In genomic region chr21:35170818-35171217, GRCh38 we compare ENCODE assay signal across 16 cellular contexts.
DNase-seq lines count a peak whose midpoint lies in the region; ATAC-seq and TF ChIP-seq lines count a peak whose summit lies in the region.
"Had no signal": no experiment of that assay in that cellular context is flagged by ENCODE, and none has a peak within 500 bp of the region (broad histone marks: within the 10 kb centered on the region; RNA-seq: fewer than 3 reads in every experiment).

No MANE protein-coding gene starts in this region.

- DNase-seq in activated naive CD4-positive, alpha-beta T cell treated with anti-CD3 and anti-CD28 coated beads for 36 hours: no peak
- DNase-seq in activated naive CD4-positive, alpha-beta T cell treated with anti-CD3 and anti-CD28 coated beads, Interleukin-2, amount 50 U/mL, for 72 hours (ENCODE audit: low spot score in 2 of 2): no peak
- DNase-seq in Karpas-422 (no peak), foreskin keratinocyte (no peak), NCI-H774 (lab: John Stamatoyannopoulos, UW) (no peak)
- DNase-seq: CD4-positive, CD25-positive, alpha-beta regulatory T cell; H7; MM.1S; NCI-H1048; NCI-H1417 treated with DMSO at 0.1 percent for 48 hours; NCI-H187 treated with DMSO at 0.1 percent for 48 hours; NCI-H2107; Peyer's patch had no signal

- H3K27me3 ChIP-seq in BLaER1: no peaks in the 10 kb centered on the region
- H3K27me3 ChIP-seq in Karpas-422 (ENCODE audit: low read length): no peaks in the 10 kb centered on the region
- no peaks in the 10 kb centered on the region for H3K27me3 ChIP-seq in foreskin keratinocyte
- H3K27me3 ChIP-seq: Peyer's patch had no signal

- no peaks in the 10 kb centered on the region for H3K27me3 Mint-ChIP-seq in activated naive CD4-positive, alpha-beta T cell treated with anti-CD3 and anti-CD28 coated beads for 36 hours (ENCODE audit: low read depth)

- no peaks in the 10 kb centered on the region for H3K79me2 ChIP-seq in Karpas-422 (ENCODE audit: low read length)

- H3K4me2 ChIP-seq in BLaER1: peak overlapping the region; percentile 68
- peak overlapping the region; percentile 45 for H3K4me2 ChIP-seq in Karpas-422 (ENCODE audit: low read depth, low read length, poor library complexity, severe bottlenecking)

- H4K20me1 ChIP-seq in BLaER1: no peaks in the 10 kb centered on the region
- no peaks in the 10 kb centered on the region for H4K20me1 ChIP-seq in Karpas-422 (ENCODE audit: insufficient read depth, low read depth, low read length)

- CTCF ChIA-PET in activated naive CD4-positive, alpha-beta T cell treated with anti-CD3 and anti-CD28 coated beads for 36 hours (lab: Charles Lee): interaction anchor here (1.3 kb wide), 1 partner anchor 11 kb away, joined by 5 read pairs; no protein-coding TSS in a partner anchor

- H2AFZ ChIP-seq in Karpas-422 (ENCODE audit: low read length): no peak overlapping the region

- no peak for TF ChIP-seq CTCF in foreskin keratinocyte (conservative IDR thresholded peaks at IDR 0.05)

- H3K9me3 Mint-ChIP-seq in activated naive CD4-positive, alpha-beta T cell treated with anti-CD3 and anti-CD28 coated beads for 36 hours: no peaks in the 10 kb centered on the region
- H3K9me3 Mint-ChIP-seq in activated naive CD4-positive, alpha-beta T cell treated with anti-CD3 and anti-CD28 coated beads, Interleukin-2, amount 50 U/mL, for 72 hours: peaks cover 7 to 32% of the 10 kb centered on the region in 2 donors

- H3K36me3 ChIP-seq in BLaER1: no peaks in the 10 kb centered on the region
- no peaks in the 10 kb centered on the region for H3K36me3 ChIP-seq in Karpas-422 (ENCODE audit: insufficient read depth, low read length)
- H3K36me3 ChIP-seq: Peyer's patch had no signal

- no peaks in the 10 kb centered on the region for H3K9me2 ChIP-seq in Karpas-422 (replicated peaks; ENCODE audit: insufficient read depth, low read length)

- peaks cover 32% of the 10 kb centered on the region for H3K4me1 Mint-ChIP-seq in activated naive CD4-positive, alpha-beta T cell treated with anti-CD3 and anti-CD28 coated beads for 36 hours (ENCODE audit: low read depth)

- H3K4me3 ChIP-seq in BLaER1 (no peak overlapping the region), Karpas-422 (ENCODE audit: low read length) (no peak overlapping the region)
- H3K4me3 ChIP-seq: Peyer's patch had no signal

- ATAC-seq in activated naive CD4-positive, alpha-beta T cell treated with anti-CD3 and anti-CD28 coated beads, Interleukin-2, amount 50 U/mL, for 72 hours: no peak
- ATAC-seq in foreskin keratinocyte: no peak
- no peak for ATAC-seq in GM18907 (IDR thresholded peaks at IDR 0.05; ENCODE audit: unreplicated experiment)
- ATAC-seq: SK-N-SH treated with all-trans-retinoic acid at 6 μM for 48 hours had no signal

- H3K27ac Mint-ChIP-seq in activated naive CD4-positive, alpha-beta T cell treated with anti-CD3 and anti-CD28 coated beads for 36 hours: peak overlapping the region; percentile 27
- no peak overlapping the region for H3K27ac Mint-ChIP-seq in activated naive CD4-positive, alpha-beta T cell treated with anti-CD3 and anti-CD28 coated beads, Interleukin-2, amount 50 U/mL, for 72 hours

- no peaks in the 10 kb centered on the region for H3K36me3 Mint-ChIP-seq in activated naive CD4-positive, alpha-beta T cell treated with anti-CD3 and anti-CD28 coated beads for 36 hours (ENCODE audit: low read depth)
- H3K36me3 Mint-ChIP-seq in activated naive CD4-positive, alpha-beta T cell treated with anti-CD3 and anti-CD28 coated beads, Interleukin-2, amount 50 U/mL, for 72 hours: peaks cover 0 to 21% of the 10 kb centered on the region in 2 donors

- no peak overlapping the region for H3K9ac ChIP-seq in BLaER1
- H3K9ac ChIP-seq in Karpas-422 (ENCODE audit: low read length): no peak overlapping the region

- H3K27ac ChIP-seq in BLaER1 (0 out of 2 replicates have a peak overlapping the region, but pooled peaks have one; percentile 6), Karpas-422 (ENCODE audit: low read length) (0 out of 2 replicates have a peak overlapping the region, but pooled peaks have one; percentile 2), foreskin keratinocyte (peak overlapping the region; percentile 36)
- H3K27ac ChIP-seq: Peyer's patch had no signal

- no peak overlapping the region for H3K4me3 Mint-ChIP-seq in activated naive CD4-positive, alpha-beta T cell treated with anti-CD3 and anti-CD28 coated beads for 36 hours
- H3K4me3 Mint-ChIP-seq: CD4-positive, CD25-positive, alpha-beta regulatory T cell had no signal

- H3K4me1 ChIP-seq in BLaER1: peaks cover 34% of the 10 kb centered on the region
- H3K4me1 ChIP-seq in Karpas-422 (ENCODE audit: low read length): peaks cover 20% of the 10 kb centered on the region
- peaks cover 5% of the 10 kb centered on the region for H3K4me1 ChIP-seq in foreskin keratinocyte
- H3K4me1 ChIP-seq: Peyer's patch had no signal

- H3K9me3 ChIP-seq in BLaER1 (peaks cover 13% of the 10 kb centered on the region), Karpas-422 (ENCODE audit: low read length) (no peaks in the 10 kb centered on the region)
- H3K9me3 ChIP-seq: Peyer's patch had no signal

- intact Hi-C loops in activated naive CD4-positive, alpha-beta T cell treated with anti-CD3 and anti-CD28 coated beads for 36 hours (cut with micrococcal nuclease): no loop called here
